In the genomic region with DNA sequence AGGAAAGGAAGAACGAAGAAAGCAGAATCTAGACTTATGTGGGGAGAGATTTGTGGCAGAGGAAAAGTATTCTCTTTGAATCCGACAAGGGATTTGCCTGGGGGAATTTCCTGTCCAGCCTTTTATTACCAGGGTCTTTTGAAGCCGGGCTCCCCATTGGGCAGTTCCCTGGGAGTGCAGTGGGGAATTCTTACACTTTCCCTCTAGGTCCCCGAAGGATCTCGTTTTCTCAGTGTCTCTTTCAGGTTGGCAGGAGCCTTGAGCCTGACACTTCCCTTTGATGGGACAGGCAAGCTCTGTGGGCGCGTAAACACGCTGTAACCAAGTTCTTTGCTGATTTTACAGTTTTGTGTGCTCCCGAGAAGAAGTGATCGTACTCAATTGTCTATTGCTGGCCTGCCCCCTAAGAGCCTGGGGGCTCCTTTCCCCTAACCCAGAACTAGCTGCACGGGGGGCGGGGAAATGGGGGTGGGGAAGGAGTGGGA, we compare ENCODE assay signal across 9 cellular contexts. TPM values are rescaled to one million over a fixed set of nuclear protein-coding genes. Genes with fewer than 3 reads are reported as not detected.
A peak's percentile ranks its signal among the peaks of the same experiment; 100 is the strongest.
DNase-seq lines count a peak whose midpoint lies in the region; ATAC-seq and TF ChIP-seq lines count a peak whose summit lies in the region.
"Had no signal": no experiment of that assay in that cellular context is flagged by ENCODE, and none has a peak within 500 bp of the region (broad histone marks: within the 10 kb centered on the region; RNA-seq: fewer than 3 reads in every experiment).

No MANE protein-coding gene starts in this region.

- TF ChIP-seq CTCF in BJ (IDR thresholded peaks at IDR 0.05; ENCODE audit: insufficient read depth, low read depth, low read length), result no peak
- no peak for TF ChIP-seq CTCF in HFFc6 (IDR thresholded peaks at IDR 0.05)
- TF ChIP-seq CTCF in neural cell (IDR thresholded peaks at IDR 0.05; ENCODE audit: poor library complexity, severe bottlenecking), result no peak

- no peak for ATAC-seq in GM19452 (IDR thresholded peaks at IDR 0.05; ENCODE audit: unreplicated experiment)

- POLR2A ChIA-PET in BJ (lab: Charles Lee), result interaction anchor here (0.6 kb wide), 1 partner anchor 325 kb away, joined by 11 read pairs; no protein-coding TSS in a partner anchor

- H3K27ac ChIP-seq in ectodermal cell (ENCODE audit: insufficient read depth, low read depth, low read length, poor library complexity, severe bottlenecking) (peak overlapping the region; percentile 82), neural cell (ENCODE audit: low read length) (peak overlapping the region; percentile 99)

- peak overlapping the region; percentile 76 for H3K4me2 ChIP-seq in neural cell (ENCODE audit: low read length)

- no peak overlapping the region for H2AFZ ChIP-seq in neural cell (ENCODE audit: low read depth, low read length)

- no peaks in the 10 kb centered on the region for H3K36me3 Mint-ChIP-seq in HFFc6 (ENCODE audit: low read depth)
- H3K36me3 Mint-ChIP-seq: T-cell had no signal

- no peak for TF ChIP-seq EP300 in neural cell (conservative IDR thresholded peaks at IDR 0.05; ENCODE audit: poor library complexity, severe bottlenecking)

- peaks cover 76% of the 10 kb centered on the region for H3K79me2 ChIP-seq in neural cell (replicated peaks; ENCODE audit: insufficient read depth, low read length)

- no peaks in the 10 kb centered on the region for H3K36me3 ChIP-seq in BJ (ENCODE audit: control insufficient read depth, insufficient read depth, low read length)
- H3K36me3 ChIP-seq in ectodermal cell (ENCODE audit: control insufficient read depth, insufficient read depth, low read length), result no peaks in the 10 kb centered on the region
- peaks cover 9% of the 10 kb centered on the region for H3K36me3 ChIP-seq in neural cell (ENCODE audit: insufficient read depth, low read length)

- H3K27me3 ChIP-seq in BJ (ENCODE audit: control insufficient read depth, insufficient read depth, low read length), result peaks cover 10% of the 10 kb centered on the region
- no peaks in the 10 kb centered on the region for H3K27me3 ChIP-seq in ectodermal cell (ENCODE audit: control insufficient read depth, insufficient read depth, low read length, poor library complexity, severe bottlenecking)
- no peaks in the 10 kb centered on the region for H3K27me3 ChIP-seq in neural cell (ENCODE audit: insufficient read depth, low read depth, low read length)

- peaks cover 5% of the 10 kb centered on the region for H3F3A ChIP-seq in neural cell (ENCODE audit: insufficient read depth, low read length, poor library complexity, severe bottlenecking)

- peaks cover 46% of the 10 kb centered on the region for H3K4me1 Mint-ChIP-seq in HFFc6 (ENCODE audit: low read depth)

- peaks cover 29% of the 10 kb centered on the region for H3K4me1 ChIP-seq in ectodermal cell (ENCODE audit: control insufficient read depth, insufficient read depth, low read length)

- H3K9me3 ChIP-seq in ectodermal cell (ENCODE audit: control insufficient read depth, low read length), result no peaks in the 10 kb centered on the region
- H3K9me3 ChIP-seq in neural cell (ENCODE audit: low read length), result no peaks in the 10 kb centered on the region

- H3K9me3 Mint-ChIP-seq in HFFc6, result no peaks in the 10 kb centered on the region
- H3K9me3 Mint-ChIP-seq: T-cell had no signal

- H3K27me3 Mint-ChIP-seq in HFFc6 (ENCODE audit: insufficient read depth), result peaks cover 30% of the 10 kb centered on the region

- peaks cover 27% of the 10 kb centered on the region for H4K20me1 ChIP-seq in neural cell (ENCODE audit: insufficient read depth)

- no peaks in the 10 kb centered on the region for H3K9me2 ChIP-seq in neural cell (ENCODE audit: insufficient read depth, low read length)

- peak overlapping the region; percentile 93 for H3K4me3 Mint-ChIP-seq in HFFc6

- CTCF ChIA-PET in BJ (lab: Yijun Ruan, JAX), result interaction anchor here (1.0 kb wide), 1 partner anchor 1106 kb away, joined by 3 read pairs; no protein-coding TSS in a partner anchor

- no peak overlapping the region for H3K27ac Mint-ChIP-seq in HFFc6

- H3K4me3 ChIP-seq in BJ (ENCODE audit: low read depth, low read length), result peak overlapping the region; percentile 59
- H3K4me3 ChIP-seq in ectodermal cell (ENCODE audit: insufficient read depth, low read depth, low read length), result peak overlapping the region; percentile 80
- H3K4me3 ChIP-seq in neural cell (ENCODE audit: low read length), result peak overlapping the region; percentile 84

- DNase-seq in BJ (ENCODE audit: low read depth) (no peak), HFFc6 (no peak), HuH-7 (ENCODE audit: low spot score) (no peak), DMS114 treated with DMSO at 0.1 percent for 48 hours (lab: John Stamatoyannopoulos, UW; ENCODE audit: unreplicated experiment) (no peak), NCI-H2171 treated with DMSO at 0.1 percent for 48 hours (lab: John Stamatoyannopoulos, UW) (no peak)

- peak; percentile 4 for TF ChIP-seq RAD21 in neural cell (conservative IDR thresholded peaks at IDR 0.05)

- H3K9ac ChIP-seq in neural cell (ENCODE audit: low read length), result peak overlapping the region; percentile 99

- WGBS in ectodermal cell, 2 experiments, result 1% methylated on average over 12 of the region's 12 CpGs

TF ChIP-seq in neural cell, 6 proteins besides CTCF, POLR2A, EP300 and RAD21:
- TF ChIP-seq MXI1 (conservative IDR thresholded peaks at IDR 0.05; ENCODE audit: poor library complexity, severe bottlenecking) (no peak), POLR2AphosphoS5 (IDR thresholded peaks at IDR 0.05) (peak; percentile 2), TAF1 (IDR thresholded peaks at IDR 0.05; ENCODE audit: low read depth) (no peak), REST (IDR thresholded peaks at IDR 0.05; ENCODE audit: borderline replicate concordance) (peak; percentile 42), SMC3 (conservative IDR thresholded peaks at IDR 0.05; ENCODE audit: poor library complexity) (no peak)
TF ChIP-seq in neural cell: peak in this region for 2.

RNA-seq across cellular contexts. Expression of gene VCAN, which starts 0.6 kb away (rescaled TPM):
- polyA plus RNA-seq in BJ (2011; rRNA removed) (22.2 and 38.0 TPM in 2 replicates), neural cell (1,185 and 1,274 TPM in 2 replicates)
- 38.6 and 52.2 TPM in 2 replicates for polyA minus RNA-seq in BJ (2011; rRNA and poly(A)+ RNA removed)
- total RNA-seq in HFFc6 (2021; fragmentation: NEBNext Ultra II Directional; extraction: Animal tissue kit (Norgen Biotek cat#: 25700)), result 10 to 100 TPM; 18.8 to 25.5 (median 22.5) TPM
- polyA plus RNA-seq in ectodermal cell (2013, experiment 1 of 4), result 94.5 TPM
- polyA plus RNA-seq in ectodermal cell (2013, experiment 2 of 4), result 84.8 TPM
- 78.8 TPM for polyA plus RNA-seq in ectodermal cell (2013, experiment 3 of 4)
- polyA plus RNA-seq in ectodermal cell (2013, experiment 4 of 4), result 86.4 TPM
- 3,969 and 5,103 TPM in 2 replicates for polyA minus RNA-seq in neural cell

Comparison
In these comparisons a context has a peak if more than half of its experiments do, and no peak if none do; other contexts are left out.
1. RNA of gene VCAN, which starts 0.6 kb away (polyA plus RNA-seq): 1,185 to 1,274 TPM in neural cell; 22.2 to 38.0 TPM in BJ; every median in the first group is over 10 times any median in the second.
2. Peak in every context shown above with its lines, with median percentiles within 50 percentile points of each other: H3K4me3 ChIP-seq.